8 cellular contexts compared by ENCODE assay signal in the genomic region with DNA sequence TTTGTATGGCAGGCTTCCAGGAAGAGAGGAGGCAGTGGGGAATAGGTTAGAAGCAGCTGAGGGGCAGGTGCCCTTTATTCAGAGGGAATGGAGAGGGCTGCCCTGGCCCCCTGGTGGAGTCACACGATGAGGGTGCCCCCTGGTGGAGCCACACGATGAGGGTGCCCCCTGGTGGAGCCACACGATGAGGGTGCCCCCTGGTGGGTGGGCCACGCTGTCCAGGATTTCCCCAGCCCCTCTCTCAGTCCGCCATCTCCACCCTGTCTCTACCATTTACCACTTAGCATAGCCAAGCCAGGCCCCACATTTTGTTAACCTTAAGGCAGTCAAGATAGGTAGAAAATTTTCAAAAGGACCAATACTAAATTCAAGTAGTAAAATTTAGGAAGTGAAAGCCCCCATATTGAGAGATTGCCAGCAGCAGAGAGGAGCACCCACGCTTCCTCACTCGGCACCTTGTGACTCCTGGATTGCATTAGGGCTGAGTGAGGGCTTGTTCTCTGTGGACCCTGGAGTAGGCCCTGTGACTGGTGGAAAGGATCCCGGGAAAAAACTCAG. TPM values are rescaled to one million over a fixed set of nuclear protein-coding genes. Genes with fewer than 3 reads are reported as not detected.
DNase-seq lines count a peak whose midpoint lies in the region; ATAC-seq, FAIRE-seq and TF ChIP-seq lines count a peak whose summit lies in the region.

No MANE protein-coding gene starts in this region.

- no peak overlapping the region for H3K4me3 Mint-ChIP-seq in activated CD4-positive, alpha-beta T cell treated with anti-CD3 and anti-CD28 coated beads, Interleukin-2, amount 10 ng/mL, durations not matched to agents 7 days and 5 days

- H3K4me1 ChIP-seq in Karpas-422 (ENCODE audit: low read length) (peaks cover 19% of the 10 kb centered on the region), fibroblast of lung (ENCODE audit: control insufficient read depth, extremely low read depth, insufficient read depth, low read length) (no peaks in the 10 kb centered on the region), gastrocnemius medialis (no peaks in the 10 kb centered on the region)

- H3K9me3 ChIP-seq in Karpas-422 (ENCODE audit: low read length), result peaks cover 4% of the 10 kb centered on the region; the same call in 1 of the 2 replicates
- no peaks in the 10 kb centered on the region for H3K9me3 ChIP-seq in fibroblast of lung (ENCODE audit: control insufficient read depth, insufficient read depth, low read depth, low read length)
- H3K9me3 ChIP-seq in gastrocnemius medialis, result no peaks in the 10 kb centered on the region

- no peaks in the 10 kb centered on the region for H3K9me2 ChIP-seq in Karpas-422 (replicated peaks; ENCODE audit: insufficient read depth, low read length)

- H3K36me3 ChIP-seq in Karpas-422 (ENCODE audit: insufficient read depth, low read length), result no peaks in the 10 kb centered on the region
- H3K36me3 ChIP-seq in fibroblast of lung (ENCODE audit: control insufficient read depth, insufficient read depth, low read length), result no peaks in the 10 kb centered on the region
- peaks cover 0 to 5% of the 10 kb centered on the region in 2 donors for H3K36me3 ChIP-seq in gastrocnemius medialis

- H3K36me3 Mint-ChIP-seq in activated CD4-positive, alpha-beta T cell treated with anti-CD3 and anti-CD28 coated beads, Interleukin-2, amount 10 ng/mL, durations not matched to agents 7 days and 5 days (ENCODE audit: low read depth), result no peaks in the 10 kb centered on the region

- DNase-seq in D721Med (ENCODE audit: insufficient read length, low spot score), result no peak
- peak; percentile 84 for DNase-seq in Karpas-422
- DNase-seq in activated CD4-positive, alpha-beta T cell treated with anti-CD3 and anti-CD28 coated beads, Interleukin-2, amount 10 ng/mL, durations not matched to agents 7 days and 5 days, result peak; percentile 61
- DNase-seq in fibroblast of lung (ENCODE audit: low read depth in 2 of 2), result peak in 1 of 2 donors; percentile 8
- no peak for DNase-seq in gastrocnemius medialis
- no peak for DNase-seq in NCI-H128 (lab: John Stamatoyannopoulos, UW; ENCODE audit: unreplicated experiment)
- no peak for DNase-seq in NCI-H774 (lab: John Stamatoyannopoulos, UW)

- no peak for TF ChIP-seq POLR2A in gastrocnemius medialis (IDR thresholded peaks at IDR 0.05)

- FAIRE-seq in D721Med (lab: Jason Lieb, UNC), result no peak

- H3K27ac Mint-ChIP-seq in activated CD4-positive, alpha-beta T cell treated with anti-CD3 and anti-CD28 coated beads, Interleukin-2, amount 10 ng/mL, durations not matched to agents 7 days and 5 days, result no peak overlapping the region

- H3K27me3 ChIP-seq in Karpas-422 (ENCODE audit: low read length), result peaks cover 3% of the 10 kb centered on the region; the same call in 1 of the 2 replicates
- H3K27me3 ChIP-seq in fibroblast of lung (ENCODE audit: control insufficient read depth, insufficient read depth, low read length), result no peaks in the 10 kb centered on the region
- no peaks in the 10 kb centered on the region for H3K27me3 ChIP-seq in gastrocnemius medialis

- peak overlapping the region; percentile 61 for H3K4me2 ChIP-seq in Karpas-422 (ENCODE audit: low read depth, low read length, poor library complexity, severe bottlenecking)
- H3K4me2 ChIP-seq in fibroblast of lung (ENCODE audit: extremely low read depth, insufficient read depth, low read length), result no peak overlapping the region

- CTCF ChIA-PET in activated CD4-positive, alpha-beta T cell treated with anti-CD3 and anti-CD28 coated beads, Interleukin-2, amount 10 ng/mL, durations not matched to agents 7 days and 5 days (lab: Charles Lee), result no interaction called here

- TF ChIP-seq CTCF in D721Med (IDR thresholded peaks at IDR 0.05; ENCODE audit: insufficient read depth, missing control alignments) (peak; percentile 72), fibroblast of lung (conservative IDR thresholded peaks at IDR 0.05 in 1 of 2, IDR thresholded peaks at IDR 0.05 in 1 of 2; ENCODE audit: low read depth in 1 of 2, low read length in 2 of 2) (peak; percentile 51 to 52), gastrocnemius medialis (IDR thresholded peaks at IDR 0.05 in 4 of 5, conservative IDR thresholded peaks at IDR 0.05 in 1 of 5) (peak in 4 of 5 experiments; percentile 24 to 64 (median 50))

- ATAC-seq in GM19463 (IDR thresholded peaks at IDR 0.05; ENCODE audit: unreplicated experiment) (peak; percentile 75), gastrocnemius medialis (no peak)

- H4K20me1 ChIP-seq in Karpas-422 (ENCODE audit: insufficient read depth, low read depth, low read length) (no peaks in the 10 kb centered on the region), fibroblast of lung (ENCODE audit: control insufficient read depth, extremely low read depth, insufficient read depth, low read length) (no peaks in the 10 kb centered on the region)

- H3K9me3 Mint-ChIP-seq in activated CD4-positive, alpha-beta T cell treated with anti-CD3 and anti-CD28 coated beads, Interleukin-2, amount 10 ng/mL, durations not matched to agents 7 days and 5 days, result no peaks in the 10 kb centered on the region

- intact Hi-C loops in gastrocnemius medialis (cut with DNase I; ENCODE audit: low total_unique reads), result no loop called here

- peak overlapping the region; percentile 26; the same call in 1 of the 2 replicates for H3K4me3 ChIP-seq in Karpas-422 (ENCODE audit: low read length)
- H3K4me3 ChIP-seq in fibroblast of lung (replicated peaks in 1 of 4; ENCODE audit: control extremely low read depth in 1 of 4, insufficient read depth in 1 of 4, low read depth in 3 of 4, low read length in 4 of 4), result no peak overlapping the region
- H3K4me3 ChIP-seq in gastrocnemius medialis, result no peak overlapping the region

- POLR2A ChIA-PET in activated CD4-positive, alpha-beta T cell treated with anti-CD3 and anti-CD28 coated beads, Interleukin-2, amount 10 ng/mL, durations not matched to agents 7 days and 5 days (lab: Charles Lee), result no interaction called here

- H2AFZ ChIP-seq in Karpas-422 (ENCODE audit: low read length) (peak overlapping the region; percentile 83), fibroblast of lung (ENCODE audit: low read length) (no peak overlapping the region)

- H3K27me3 Mint-ChIP-seq in activated CD4-positive, alpha-beta T cell treated with anti-CD3 and anti-CD28 coated beads, Interleukin-2, amount 10 ng/mL, durations not matched to agents 7 days and 5 days, result peaks cover 4% of the 10 kb centered on the region

- in situ Hi-C loops in gastrocnemius medialis (cut with MboI; ENCODE audit: low sequenced_read_pairs in 4 of 4), result no loop called here

- H3K79me2 ChIP-seq in Karpas-422 (ENCODE audit: low read length) (no peaks in the 10 kb centered on the region), fibroblast of lung (ENCODE audit: control insufficient read depth, insufficient read depth, low read length) (no peaks in the 10 kb centered on the region)

- H3K4me1 Mint-ChIP-seq in activated CD4-positive, alpha-beta T cell treated with anti-CD3 and anti-CD28 coated beads, Interleukin-2, amount 10 ng/mL, durations not matched to agents 7 days and 5 days, result no peaks in the 10 kb centered on the region

- H3K9ac ChIP-seq in Karpas-422 (ENCODE audit: low read length) (peak overlapping the region; percentile 51), fibroblast of lung (ENCODE audit: insufficient read depth, low read length) (no peak overlapping the region)

- no peak overlapping the region for H3K27ac ChIP-seq in Karpas-422 (ENCODE audit: low read length)
- H3K27ac ChIP-seq in fibroblast of lung (ENCODE audit: insufficient read depth, low read length), result no peak overlapping the region
- H3K27ac ChIP-seq in gastrocnemius medialis, result no peak overlapping the region

RNA-seq across cellular contexts. Expression of gene FAM228A, which starts 10.4 kb away (rescaled TPM):
- total RNA-seq in Karpas-422 (2014; rRNA removed; shearing (Covaris generic); ENCODE audit: low replicate concordance), result 0.25 TPM in 1 of 2 replicates, not detected in the other
- under 1 TPM in 1 of 2 experiments, not detected in 1; 0.23 TPM for total RNA-seq in activated CD4-positive, alpha-beta T cell treated with anti-CD3 and anti-CD28 coated beads, Interleukin-2, amount 10 ng/mL, durations not matched to agents 7 days and 5 days
- total RNA-seq in fibroblast of lung (0.51 and 0.99 TPM in 2 replicates), gastrocnemius medialis (under 1 TPM in 2 of 4 donors, not detected in 2; 0.39 to 0.41 TPM)
- polyA plus RNA-seq in fibroblast of lung, result 0.08 and 4.3 TPM in 2 replicates
- 4.7 TPM in 1 of 2 replicates, not detected in the other for polyA plus RNA-seq in fibroblast of lung (2012)
- 3.6 TPM in 1 of 2 replicates, not detected in the other for polyA minus RNA-seq in fibroblast of lung (ENCODE audit: low replicate concordance)

RNA-seq across cellular contexts. Expression of gene FAM228B, which starts 41.2 kb away (rescaled TPM):
- 6.4 and 16.8 TPM in 2 replicates for total RNA-seq in Karpas-422 (2014; rRNA removed; shearing (Covaris generic); ENCODE audit: low replicate concordance)
- 1 to 10 TPM; 7.9 to 8.7 TPM for total RNA-seq in activated CD4-positive, alpha-beta T cell treated with anti-CD3 and anti-CD28 coated beads, Interleukin-2, amount 10 ng/mL, durations not matched to agents 7 days and 5 days
- total RNA-seq in fibroblast of lung (11.9 and 12.6 TPM in 2 replicates), gastrocnemius medialis (1 to 10 TPM; 3.0 to 6.7 (median 4.3) TPM)
- polyA plus RNA-seq in fibroblast of lung, result 3.3 and 13.1 TPM in 2 replicates
- polyA plus RNA-seq in fibroblast of lung (2012), result 4.4 and 11.9 TPM in 2 replicates
- 2.5 and 4.0 TPM in 2 replicates for polyA minus RNA-seq in fibroblast of lung (ENCODE audit: low replicate concordance)

RNA-seq across cellular contexts. Expression of gene PFN4, which starts 41.4 kb away (rescaled TPM):
- total RNA-seq in Karpas-422 (2014; rRNA removed; shearing (Covaris generic); ENCODE audit: low replicate concordance), result 2.1 TPM in 1 of 2 replicates, not detected in the other
- not detected for total RNA-seq in activated CD4-positive, alpha-beta T cell treated with anti-CD3 and anti-CD28 coated beads, Interleukin-2, amount 10 ng/mL, durations not matched to agents 7 days and 5 days
- total RNA-seq in fibroblast of lung, result 0.66 and 1.5 TPM in 2 replicates
- polyA plus RNA-seq in fibroblast of lung, result 0.26 and 0.40 TPM in 2 replicates
- polyA plus RNA-seq in fibroblast of lung (2012), result 0.31 and 0.64 TPM in 2 replicates
- polyA minus RNA-seq in fibroblast of lung (ENCODE audit: low replicate concordance), result not detected in 2 replicates
- not detected for total RNA-seq in gastrocnemius medialis

Comparison
In these comparisons a context has a peak if more than half of its experiments do, and no peak if none do; other contexts are left out.
1. DNase-seq: peak in Karpas-422 (single experiment) and activated CD4-positive, alpha-beta T cell treated with anti-CD3 and anti-CD28 coated beads, Interleukin-2, amount 10 ng/mL, durations not matched to agents 7 days and 5 days (single experiment); none in D721Med (single experiment), gastrocnemius medialis (0 of 2), NCI-H128 (single experiment) and NCI-H774 (single experiment).
2. Peak in every context shown above with its lines, with median percentiles within 50 percentile points of each other: CTCF ChIP-seq.